In genomic region chr3:46694520-46694919, GRCh38 we compare ENCODE assay signal across 14 cellular contexts. TPM values are rescaled to one million over a fixed set of nuclear protein-coding genes. Genes with fewer than 3 reads are reported as not detected.
DNase-seq lines count a peak whose midpoint lies in the region; ATAC-seq and TF ChIP-seq lines count a peak whose summit lies in the region.
"Had no signal": no experiment of that assay in that cellular context is flagged by ENCODE, and none has a peak within 500 bp of the region (broad histone marks: within the 10 kb centered on the region; RNA-seq: fewer than 3 reads in every experiment).

No MANE protein-coding gene starts in this region.

- WGBS in heart left ventricle, 4 donors: 96 to 100% (median 99%) methylated on average over 3 of the region's 3 CpGs
- 99% methylated on average over 3 of the region's 3 CpGs for WGBS in thymus

- H3K9me3 ChIP-seq in heart left ventricle (no peaks in the 10 kb centered on the region), lower lobe of right lung (no peaks in the 10 kb centered on the region), thymus (ENCODE audit: control insufficient read depth) (no peaks in the 10 kb centered on the region)
- H3K9me3 ChIP-seq: prostate gland had no signal

- H3K27ac Mint-ChIP-seq in activated B cell treated with CpG ODN at 0.5 μM for 24 hours: peak overlapping the region; percentile 53
- H3K27ac Mint-ChIP-seq in activated T-helper 1 cell treated with anti-CD3 and anti-CD28 coated beads, Interleukin-12 subunit alpha, Interleukin-12 subunit beta, Interleukin-2, Interleukin-4 antibody, amounts not matched to agents 30 ng/mL and 10 ng/mL and 1 ng/mL, durations not matched to agents 14 hours and 24 hours and 36 hours: no peak overlapping the region

- no peaks in the 10 kb centered on the region for H3K27me3 ChIP-seq in heart left ventricle
- peaks cover 6% of the 10 kb centered on the region for H3K27me3 ChIP-seq in lower lobe of right lung (ENCODE audit: low read depth)
- peaks cover 5% of the 10 kb centered on the region for H3K27me3 ChIP-seq in thymus (ENCODE audit: control insufficient read depth, insufficient read depth)

- H3K36me3 ChIP-seq in heart left ventricle (peaks cover 0 to 2% (median 0%) of the 10 kb centered on the region in 9 donors), lower lobe of right lung (no peaks in the 10 kb centered on the region), thymus (ENCODE audit: control insufficient read depth, insufficient read depth) (no peaks in the 10 kb centered on the region)
- H3K36me3 ChIP-seq: prostate gland had no signal

- no peak for TF ChIP-seq POLR2A in heart left ventricle (IDR thresholded peaks at IDR 0.05)

- no peak for DNase-seq in heart left ventricle
- DNase-seq in left cardiac atrium: no peak
- no peak for DNase-seq in activated B cell treated with CpG ODN at 0.5 μM for 24 hours
- no peak for DNase-seq in lower lobe of right lung
- no peak for DNase-seq in activated T-helper 1 cell treated with anti-CD3 and anti-CD28 coated beads, Interleukin-12 subunit alpha, Interleukin-12 subunit beta, Interleukin-2, Interleukin-4 antibody, amounts not matched to agents 30 ng/mL and 10 ng/mL and 1 ng/mL, durations not matched to agents 14 hours and 24 hours and 36 hours (ENCODE audit: low spot score)
- DNase-seq: DMS79 treated with DMSO at 0.1 percent for 48 hours, mesenchymal stem cell, NCI-H1092 had no signal

- no peak overlapping the region for H3K4me3 ChIP-seq in heart left ventricle
- no peak overlapping the region for H3K4me3 ChIP-seq in lower lobe of right lung
- no peak overlapping the region for H3K4me3 ChIP-seq in thymus (ENCODE audit: low read length)

- ATAC-seq in heart left ventricle: no peak
- ATAC-seq in left cardiac atrium: no peak
- no peak for ATAC-seq in activated B cell treated with CpG ODN at 0.5 μM for 24 hours (ENCODE audit: low read depth)
- no peak for ATAC-seq in lower lobe of right lung
- ATAC-seq in GM21737 (IDR thresholded peaks at IDR 0.05; ENCODE audit: unreplicated experiment): no peak
- no peak for ATAC-seq in GM21447 (IDR thresholded peaks at IDR 0.05; ENCODE audit: unreplicated experiment)

- H3K4me3 Mint-ChIP-seq in activated B cell treated with CpG ODN at 0.5 μM for 24 hours: no peak overlapping the region
- H3K4me3 Mint-ChIP-seq in activated T-helper 1 cell treated with anti-CD3 and anti-CD28 coated beads, Interleukin-12 subunit alpha, Interleukin-12 subunit beta, Interleukin-2, Interleukin-4 antibody, amounts not matched to agents 30 ng/mL and 10 ng/mL and 1 ng/mL, durations not matched to agents 14 hours and 24 hours and 36 hours: no peak overlapping the region

- H3K4me1 Mint-ChIP-seq in activated B cell treated with CpG ODN at 0.5 μM for 24 hours: peaks cover 32% of the 10 kb centered on the region
- H3K4me1 Mint-ChIP-seq in activated T-helper 1 cell treated with anti-CD3 and anti-CD28 coated beads, Interleukin-12 subunit alpha, Interleukin-12 subunit beta, Interleukin-2, Interleukin-4 antibody, amounts not matched to agents 30 ng/mL and 10 ng/mL and 1 ng/mL, durations not matched to agents 14 hours and 24 hours and 36 hours (ENCODE audit: low read depth): peaks cover 33% of the 10 kb centered on the region

- H3K36me3 Mint-ChIP-seq in activated B cell treated with CpG ODN at 0.5 μM for 24 hours (ENCODE audit: low read depth): no peaks in the 10 kb centered on the region
- H3K36me3 Mint-ChIP-seq in activated T-helper 1 cell treated with anti-CD3 and anti-CD28 coated beads, Interleukin-12 subunit alpha, Interleukin-12 subunit beta, Interleukin-2, Interleukin-4 antibody, amounts not matched to agents 30 ng/mL and 10 ng/mL and 1 ng/mL, durations not matched to agents 14 hours and 24 hours and 36 hours (ENCODE audit: low read depth): no peaks in the 10 kb centered on the region

- TF ChIP-seq CTCF in heart left ventricle (IDR thresholded peaks at IDR 0.05) (no peak), activated B cell treated with CpG ODN at 0.5 μM for 24 hours (IDR thresholded peaks at IDR 0.05) (no peak), lower lobe of right lung (IDR thresholded peaks at IDR 0.05) (no peak)

- intact Hi-C loops in heart left ventricle (cut with DNase I) (no loop called here), left cardiac atrium (cut with DNase I) (no loop called here), activated B cell treated with CpG ODN at 0.5 μM for 24 hours (cut with micrococcal nuclease) (loop anchor here (2.0 kb wide), 1 partner anchor 206 kb away; no protein-coding TSS in a partner anchor), lower lobe of right lung (cut with DNase I) (no loop called here)
- intact Hi-C loops in activated T-helper 1 cell treated with anti-CD3 and anti-CD28 coated beads, Interleukin-12 subunit alpha, Interleukin-12 subunit beta, Interleukin-2, Interleukin-4 antibody, amounts not matched to agents 30 ng/mL and 10 ng/mL and 1 ng/mL, durations not matched to agents 14 hours and 24 hours and 36 hours (cut with micrococcal nuclease): no loop called here

- POLR2A ChIA-PET in activated B cell treated with CpG ODN at 0.5 μM for 24 hours (lab: Charles Lee): no interaction called here

- H3K4me1 ChIP-seq in heart left ventricle (peaks cover 29 to 86% (median 75%) of the 10 kb centered on the region in 12 donors), lower lobe of right lung (peaks cover 78% of the 10 kb centered on the region), thymus (ENCODE audit: control insufficient read depth, insufficient read depth, low read length) (peaks cover 38% of the 10 kb centered on the region)

- H3K9me3 Mint-ChIP-seq in activated B cell treated with CpG ODN at 0.5 μM for 24 hours: no peaks in the 10 kb centered on the region
- H3K9me3 Mint-ChIP-seq in activated T-helper 1 cell treated with anti-CD3 and anti-CD28 coated beads, Interleukin-12 subunit alpha, Interleukin-12 subunit beta, Interleukin-2, Interleukin-4 antibody, amounts not matched to agents 30 ng/mL and 10 ng/mL and 1 ng/mL, durations not matched to agents 14 hours and 24 hours and 36 hours: no peaks in the 10 kb centered on the region

- CTCF ChIA-PET in activated B cell treated with CpG ODN at 0.5 μM for 24 hours (lab: Charles Lee): no interaction called here

- peaks cover 18% of the 10 kb centered on the region for H3K27me3 Mint-ChIP-seq in activated B cell treated with CpG ODN at 0.5 μM for 24 hours
- peaks cover 24% of the 10 kb centered on the region for H3K27me3 Mint-ChIP-seq in activated T-helper 1 cell treated with anti-CD3 and anti-CD28 coated beads, Interleukin-12 subunit alpha, Interleukin-12 subunit beta, Interleukin-2, Interleukin-4 antibody, amounts not matched to agents 30 ng/mL and 10 ng/mL and 1 ng/mL, durations not matched to agents 14 hours and 24 hours and 36 hours (ENCODE audit: insufficient read depth)

- peak overlapping the region; percentile 85 to 98 (median 94) for H3K27ac ChIP-seq in heart left ventricle
- peak overlapping the region; percentile 90 for H3K27ac ChIP-seq in lower lobe of right lung
- peak overlapping the region; percentile 0 for H3K27ac ChIP-seq in thymus (ENCODE audit: low read depth)

RNA-seq across cellular contexts. Expression of gene ALS2CL, which starts 1.0 kb away (rescaled TPM):
- total RNA-seq in heart left ventricle (10 to 100 TPM; 11.8 to 40.7 (median 25.4) TPM), left cardiac atrium (10 to 100 TPM; 17.3 to 23.8 TPM), activated B cell treated with CpG ODN at 0.5 μM for 24 hours (1.6 and 1.8 TPM in 2 replicates), lower lobe of right lung (59.7 TPM)
- polyA plus RNA-seq in heart left ventricle (10 to 100 TPM; 12.4 to 37.1 TPM), thymus (22.4 TPM)
- 0.10 and 0.22 TPM in 2 replicates for total RNA-seq in activated T-helper 1 cell treated with anti-CD3 and anti-CD28 coated beads, Interleukin-12 subunit alpha, Interleukin-12 subunit beta, Interleukin-2, Interleukin-4 antibody, amounts not matched to agents 30 ng/mL and 10 ng/mL and 1 ng/mL, durations not matched to agents 14 hours and 24 hours and 36 hours

RNA-seq across cellular contexts. Expression of gene TMIE, which starts 6.7 kb away (rescaled TPM):
- under 1 TPM in 8 of 9 donors, not detected in 1; 0.47 to 0.95 (median 0.61) TPM for total RNA-seq in heart left ventricle
- polyA plus RNA-seq in heart left ventricle: under 1 TPM; 0.46 to 0.69 TPM
- under 1 TPM; 0.44 to 0.91 TPM for total RNA-seq in left cardiac atrium
- 0.39 and 0.44 TPM in 2 replicates for total RNA-seq in activated B cell treated with CpG ODN at 0.5 μM for 24 hours
- total RNA-seq in lower lobe of right lung: 1.0 TPM
- polyA plus RNA-seq in thymus: 0.57 TPM
- total RNA-seq in activated T-helper 1 cell treated with anti-CD3 and anti-CD28 coated beads, Interleukin-12 subunit alpha, Interleukin-12 subunit beta, Interleukin-2, Interleukin-4 antibody, amounts not matched to agents 30 ng/mL and 10 ng/mL and 1 ng/mL, durations not matched to agents 14 hours and 24 hours and 36 hours: 0.34 TPM in 1 of 2 replicates, not detected in the other
- total RNA-seq: T-helper 2 cell treated with Interferon-gamma antibody and Interleukin-4, amounts not matched to agents 100 ng/mL and 5 ng/mL, for 36 hours had no signal

RNA-seq across cellular contexts. Expression of gene PRSS50, which starts 23.1 kb away (rescaled TPM):
- total RNA-seq in heart left ventricle (under 1 TPM in 7 of 9 donors, not detected in 2; 0.23 to 0.65 (median 0.35) TPM), left cardiac atrium (not detected), activated B cell treated with CpG ODN at 0.5 μM for 24 hours (not detected in 2 replicates), lower lobe of right lung (0.41 TPM)
- polyA plus RNA-seq in heart left ventricle (under 1 TPM; 0.06 to 0.46 TPM), thymus (0.27 TPM)
- total RNA-seq in activated T-helper 1 cell treated with anti-CD3 and anti-CD28 coated beads, Interleukin-12 subunit alpha, Interleukin-12 subunit beta, Interleukin-2, Interleukin-4 antibody, amounts not matched to agents 30 ng/mL and 10 ng/mL and 1 ng/mL, durations not matched to agents 14 hours and 24 hours and 36 hours: not detected in 2 replicates
- total RNA-seq: NCI-H460; T-helper 2 cell treated with Interferon-gamma antibody and Interleukin-4, amounts not matched to agents 100 ng/mL and 5 ng/mL, for 36 hours had no signal

Comparison
In these comparisons a context has a peak if more than half of its experiments do, and no peak if none do; other contexts are left out.
1. H3K27ac ChIP-seq: peak in every context shown above with its lines; median percentile 94 in heart left ventricle; 90 in lower lobe of right lung; 0 in thymus.